8 cellular contexts compared by ENCODE assay signal in genomic region chr15:78437107-78437761, GRCh38. TPM values are rescaled to one million over a fixed set of nuclear protein-coding genes. Genes with fewer than 3 reads are reported as not detected.
A peak's percentile ranks its signal among the peaks of the same experiment; 100 is the strongest.
DNase-seq lines count a peak whose midpoint lies in the region; ATAC-seq and TF ChIP-seq lines count a peak whose summit lies in the region.

No MANE protein-coding gene starts in this region.

- peaks cover 29% of the 10 kb centered on the region for H3K4me1 Mint-ChIP-seq in activated CD4-positive, alpha-beta T cell treated with anti-CD3 and anti-CD28 coated beads for 36 hours
- H3K4me1 Mint-ChIP-seq in central memory CD8-positive, alpha-beta T cell, result peaks cover 33% of the 10 kb centered on the region

- no peaks in the 10 kb centered on the region for H3K27me3 ChIP-seq in mucosa of rectum (ENCODE audit: control insufficient read depth in 2 of 2, insufficient read depth in 2 of 2, low read length in 2 of 2)

- CTCF ChIA-PET in activated CD4-positive, alpha-beta T cell treated with anti-CD3 and anti-CD28 coated beads for 36 hours (lab: Charles Lee), result interaction anchor here (0.6 to 3.2 kb wide), 10 partner anchors 12 to 500 kb away, joined by 3 to 15 read pairs (median 4); partner anchors contain the start of genes DNAJA4 and PSMA4

- H3K9me3 ChIP-seq in mucosa of rectum (ENCODE audit: control insufficient read depth in 2 of 2, low read length in 2 of 2), result no peaks in the 10 kb centered on the region

- peak overlapping the region; percentile 27 to 81 for H3K27ac ChIP-seq in mucosa of rectum (ENCODE audit: low read depth in 2 of 2, low read length in 2 of 2)

- peak overlapping the region; percentile 71 to 73 for H3K9ac ChIP-seq in mucosa of rectum (ENCODE audit: low read depth in 1 of 2, low read length in 2 of 2)

- peak; percentile 13 for DNase-seq in activated CD4-positive, alpha-beta T cell treated with anti-CD3 and anti-CD28 coated beads for 36 hours
- no peak for DNase-seq in activated CD4-positive, alpha-beta T cell treated with anti-CD3 and anti-CD28 coated beads, Interleukin-2, amount 50 U/mL, for 1 hour
- DNase-seq in LNCaP clone FGC (ENCODE audit: low read depth) (no peak), A172 (ENCODE audit: low spot score) (no peak)
- no peak for DNase-seq in central memory CD8-positive, alpha-beta T cell (ENCODE audit: low spot score in 2 of 2)

- peak overlapping the region; percentile 87 for H3K4me3 Mint-ChIP-seq in activated CD4-positive, alpha-beta T cell treated with anti-CD3 and anti-CD28 coated beads for 36 hours
- peak overlapping the region; percentile 84 for H3K4me3 Mint-ChIP-seq in central memory CD8-positive, alpha-beta T cell

- H3K36me3 Mint-ChIP-seq in activated CD4-positive, alpha-beta T cell treated with anti-CD3 and anti-CD28 coated beads for 36 hours (ENCODE audit: low read depth), result peaks cover 21% of the 10 kb centered on the region
- peaks cover 37% of the 10 kb centered on the region for H3K36me3 Mint-ChIP-seq in central memory CD8-positive, alpha-beta T cell (ENCODE audit: insufficient read depth)

- H3K36me3 ChIP-seq in mucosa of rectum (ENCODE audit: control insufficient read depth in 2 of 2, insufficient read depth in 2 of 2, low read length in 2 of 2), result peaks cover 5 to 10% of the 10 kb centered on the region in 2 donors

- intact Hi-C loops in activated CD4-positive, alpha-beta T cell treated with anti-CD3 and anti-CD28 coated beads for 36 hours (cut with DNase I, micrococcal nuclease), result loop anchor here (5.0 kb wide), 5 partner anchors 140 to 875 kb away; partner anchors contain the start of genes MORF4L1 (in 1 of the 2), SKIC8 (in 1 of the 2) and TMED3 (in 1 of the 2)

- no peaks in the 10 kb centered on the region for H3K27me3 Mint-ChIP-seq in activated CD4-positive, alpha-beta T cell treated with anti-CD3 and anti-CD28 coated beads for 36 hours
- peaks cover 12% of the 10 kb centered on the region for H3K27me3 Mint-ChIP-seq in central memory CD8-positive, alpha-beta T cell

- ATAC-seq in activated CD4-positive, alpha-beta T cell treated with anti-CD3 and anti-CD28 coated beads for 36 hours, result peak; percentile 25
- peak; percentile 5 for ATAC-seq in central memory CD8-positive, alpha-beta T cell (replicated peaks; ENCODE audit: extremely low read depth, poor library complexity, severe bottlenecking)
- ATAC-seq in HG03521 (IDR thresholded peaks at IDR 0.05; ENCODE audit: unreplicated experiment), result no peak
- no peak for ATAC-seq in GM21723 (IDR thresholded peaks at IDR 0.05; ENCODE audit: unreplicated experiment)

- H3K4me3 ChIP-seq in LNCaP clone FGC (ENCODE audit: low read depth, low read length) (peak overlapping the region; percentile 63), mucosa of rectum (ENCODE audit: low read length in 2 of 2) (peak overlapping the region; percentile 77 to 95)

- no peaks in the 10 kb centered on the region for H3K9me3 Mint-ChIP-seq in activated CD4-positive, alpha-beta T cell treated with anti-CD3 and anti-CD28 coated beads for 36 hours (ENCODE audit: low read depth)
- no peaks in the 10 kb centered on the region for H3K9me3 Mint-ChIP-seq in central memory CD8-positive, alpha-beta T cell

- POLR2A ChIA-PET in activated CD4-positive, alpha-beta T cell treated with anti-CD3 and anti-CD28 coated beads for 36 hours (lab: Charles Lee), result interaction anchor here (0.6 to 2.7 kb wide), 11 partner anchors 10 to 1028 kb away, joined by 3 to 12 read pairs (median 4); partner anchors contain the start of genes CHRNA5, DNAJA4, MORF4L1 and PSMA4

- TF ChIP-seq CTCF in LNCaP clone FGC (IDR thresholded peaks at IDR 0.05; ENCODE audit: control insufficient read depth, extremely low read depth, insufficient read depth), result no peak

- H3K4me1 ChIP-seq in mucosa of rectum (ENCODE audit: control insufficient read depth in 2 of 2, insufficient read depth in 2 of 2, low read length in 2 of 2), result peaks cover 16 to 17% of the 10 kb centered on the region in 2 donors

- H3K27ac Mint-ChIP-seq in activated CD4-positive, alpha-beta T cell treated with anti-CD3 and anti-CD28 coated beads for 36 hours, result peak overlapping the region; percentile 99
- peak overlapping the region; percentile 83 for H3K27ac Mint-ChIP-seq in central memory CD8-positive, alpha-beta T cell (ENCODE audit: low read depth)

RNA-seq across cellular contexts. Expression of gene IREB2, which starts 0.8 kb away (rescaled TPM):
- 10 to 100 TPM; 50.8 to 66.5 TPM for total RNA-seq in activated CD4-positive, alpha-beta T cell treated with anti-CD3 and anti-CD28 coated beads for 36 hours
- 17.1 and 18.0 TPM in 2 replicates for total RNA-seq in A172 (2014; rRNA removed; shearing (Covaris generic))

Comparison
In these comparisons a context has a peak if more than half of its experiments do, and no peak if none do; other contexts are left out.
1. ATAC-seq: peak in activated CD4-positive, alpha-beta T cell treated with anti-CD3 and anti-CD28 coated beads for 36 hours (single experiment) and central memory CD8-positive, alpha-beta T cell (single experiment); none in HG03521 (single experiment) and GM21723 (single experiment).